Comparison of ENCODE assay signal across 1 cellular context in the genomic region with DNA sequence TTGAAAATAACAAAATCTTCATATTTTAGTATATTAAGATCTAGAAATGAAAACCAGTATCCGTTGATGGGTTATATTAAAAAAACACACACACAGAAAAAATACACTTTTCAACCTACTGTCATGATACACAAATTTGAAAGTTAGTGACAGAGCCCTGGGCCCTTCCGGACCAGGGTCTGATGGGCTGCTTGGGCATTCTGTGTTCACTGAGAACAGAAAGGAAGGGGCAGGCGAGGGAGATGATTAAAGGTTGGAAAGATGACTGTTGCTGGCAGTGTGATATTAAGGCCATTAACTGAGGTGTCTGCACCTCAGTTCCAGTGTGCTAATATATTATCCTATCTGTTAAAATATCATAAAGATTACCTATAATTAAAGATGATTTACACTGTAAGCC.
TF ChIP-seq lines count a peak whose summit lies in the region.

No MANE protein-coding gene starts in this region.

TF ChIP-seq in GM23338, 12 proteins besides CTCF, POLR2A, EP300 and RAD21 (continued from another document):
- TF ChIP-seq, protein P1, sequence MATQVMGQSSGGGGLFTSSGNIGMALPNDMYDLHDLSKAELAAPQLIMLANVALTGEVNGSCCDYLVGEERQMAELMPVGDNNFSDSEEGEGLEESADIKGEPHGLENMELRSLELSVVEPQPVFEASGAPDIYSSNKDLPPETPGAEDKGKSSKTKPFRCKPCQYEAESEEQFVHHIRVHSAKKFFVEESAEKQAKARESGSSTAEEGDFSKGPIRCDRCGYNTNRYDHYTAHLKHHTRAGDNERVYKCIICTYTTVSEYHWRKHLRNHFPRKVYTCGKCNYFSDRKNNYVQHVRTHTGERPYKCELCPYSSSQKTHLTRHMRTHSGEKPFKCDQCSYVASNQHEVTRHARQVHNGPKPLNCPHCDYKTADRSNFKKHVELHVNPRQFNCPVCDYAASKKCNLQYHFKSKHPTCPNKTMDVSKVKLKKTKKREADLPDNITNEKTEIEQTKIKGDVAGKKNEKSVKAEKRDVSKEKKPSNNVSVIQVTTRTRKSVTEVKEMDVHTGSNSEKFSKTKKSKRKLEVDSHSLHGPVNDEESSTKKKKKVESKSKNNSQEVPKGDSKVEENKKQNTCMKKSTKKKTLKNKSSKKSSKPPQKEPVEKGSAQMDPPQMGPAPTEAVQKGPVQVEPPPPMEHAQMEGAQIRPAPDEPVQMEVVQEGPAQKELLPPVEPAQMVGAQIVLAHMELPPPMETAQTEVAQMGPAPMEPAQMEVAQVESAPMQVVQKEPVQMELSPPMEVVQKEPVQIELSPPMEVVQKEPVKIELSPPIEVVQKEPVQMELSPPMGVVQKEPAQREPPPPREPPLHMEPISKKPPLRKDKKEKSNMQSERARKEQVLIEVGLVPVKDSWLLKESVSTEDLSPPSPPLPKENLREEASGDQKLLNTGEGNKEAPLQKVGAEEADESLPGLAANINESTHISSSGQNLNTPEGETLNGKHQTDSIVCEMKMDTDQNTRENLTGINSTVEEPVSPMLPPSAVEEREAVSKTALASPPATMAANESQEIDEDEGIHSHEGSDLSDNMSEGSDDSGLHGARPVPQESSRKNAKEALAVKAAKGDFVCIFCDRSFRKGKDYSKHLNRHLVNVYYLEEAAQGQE (IDR thresholded peaks at IDR 0.05; ENCODE audit: unreplicated experiment) = no peak
- no peak for TF ChIP-seq ZNF331 (CRISPR knock-in tag; IDR thresholded peaks at IDR 0.05; ENCODE audit: low read depth)
- no peak for TF ChIP-seq CREB1 (CRISPR knock-in tag; IDR thresholded peaks at IDR 0.05; ENCODE audit: low read depth)
- TF ChIP-seq, protein P2, sequence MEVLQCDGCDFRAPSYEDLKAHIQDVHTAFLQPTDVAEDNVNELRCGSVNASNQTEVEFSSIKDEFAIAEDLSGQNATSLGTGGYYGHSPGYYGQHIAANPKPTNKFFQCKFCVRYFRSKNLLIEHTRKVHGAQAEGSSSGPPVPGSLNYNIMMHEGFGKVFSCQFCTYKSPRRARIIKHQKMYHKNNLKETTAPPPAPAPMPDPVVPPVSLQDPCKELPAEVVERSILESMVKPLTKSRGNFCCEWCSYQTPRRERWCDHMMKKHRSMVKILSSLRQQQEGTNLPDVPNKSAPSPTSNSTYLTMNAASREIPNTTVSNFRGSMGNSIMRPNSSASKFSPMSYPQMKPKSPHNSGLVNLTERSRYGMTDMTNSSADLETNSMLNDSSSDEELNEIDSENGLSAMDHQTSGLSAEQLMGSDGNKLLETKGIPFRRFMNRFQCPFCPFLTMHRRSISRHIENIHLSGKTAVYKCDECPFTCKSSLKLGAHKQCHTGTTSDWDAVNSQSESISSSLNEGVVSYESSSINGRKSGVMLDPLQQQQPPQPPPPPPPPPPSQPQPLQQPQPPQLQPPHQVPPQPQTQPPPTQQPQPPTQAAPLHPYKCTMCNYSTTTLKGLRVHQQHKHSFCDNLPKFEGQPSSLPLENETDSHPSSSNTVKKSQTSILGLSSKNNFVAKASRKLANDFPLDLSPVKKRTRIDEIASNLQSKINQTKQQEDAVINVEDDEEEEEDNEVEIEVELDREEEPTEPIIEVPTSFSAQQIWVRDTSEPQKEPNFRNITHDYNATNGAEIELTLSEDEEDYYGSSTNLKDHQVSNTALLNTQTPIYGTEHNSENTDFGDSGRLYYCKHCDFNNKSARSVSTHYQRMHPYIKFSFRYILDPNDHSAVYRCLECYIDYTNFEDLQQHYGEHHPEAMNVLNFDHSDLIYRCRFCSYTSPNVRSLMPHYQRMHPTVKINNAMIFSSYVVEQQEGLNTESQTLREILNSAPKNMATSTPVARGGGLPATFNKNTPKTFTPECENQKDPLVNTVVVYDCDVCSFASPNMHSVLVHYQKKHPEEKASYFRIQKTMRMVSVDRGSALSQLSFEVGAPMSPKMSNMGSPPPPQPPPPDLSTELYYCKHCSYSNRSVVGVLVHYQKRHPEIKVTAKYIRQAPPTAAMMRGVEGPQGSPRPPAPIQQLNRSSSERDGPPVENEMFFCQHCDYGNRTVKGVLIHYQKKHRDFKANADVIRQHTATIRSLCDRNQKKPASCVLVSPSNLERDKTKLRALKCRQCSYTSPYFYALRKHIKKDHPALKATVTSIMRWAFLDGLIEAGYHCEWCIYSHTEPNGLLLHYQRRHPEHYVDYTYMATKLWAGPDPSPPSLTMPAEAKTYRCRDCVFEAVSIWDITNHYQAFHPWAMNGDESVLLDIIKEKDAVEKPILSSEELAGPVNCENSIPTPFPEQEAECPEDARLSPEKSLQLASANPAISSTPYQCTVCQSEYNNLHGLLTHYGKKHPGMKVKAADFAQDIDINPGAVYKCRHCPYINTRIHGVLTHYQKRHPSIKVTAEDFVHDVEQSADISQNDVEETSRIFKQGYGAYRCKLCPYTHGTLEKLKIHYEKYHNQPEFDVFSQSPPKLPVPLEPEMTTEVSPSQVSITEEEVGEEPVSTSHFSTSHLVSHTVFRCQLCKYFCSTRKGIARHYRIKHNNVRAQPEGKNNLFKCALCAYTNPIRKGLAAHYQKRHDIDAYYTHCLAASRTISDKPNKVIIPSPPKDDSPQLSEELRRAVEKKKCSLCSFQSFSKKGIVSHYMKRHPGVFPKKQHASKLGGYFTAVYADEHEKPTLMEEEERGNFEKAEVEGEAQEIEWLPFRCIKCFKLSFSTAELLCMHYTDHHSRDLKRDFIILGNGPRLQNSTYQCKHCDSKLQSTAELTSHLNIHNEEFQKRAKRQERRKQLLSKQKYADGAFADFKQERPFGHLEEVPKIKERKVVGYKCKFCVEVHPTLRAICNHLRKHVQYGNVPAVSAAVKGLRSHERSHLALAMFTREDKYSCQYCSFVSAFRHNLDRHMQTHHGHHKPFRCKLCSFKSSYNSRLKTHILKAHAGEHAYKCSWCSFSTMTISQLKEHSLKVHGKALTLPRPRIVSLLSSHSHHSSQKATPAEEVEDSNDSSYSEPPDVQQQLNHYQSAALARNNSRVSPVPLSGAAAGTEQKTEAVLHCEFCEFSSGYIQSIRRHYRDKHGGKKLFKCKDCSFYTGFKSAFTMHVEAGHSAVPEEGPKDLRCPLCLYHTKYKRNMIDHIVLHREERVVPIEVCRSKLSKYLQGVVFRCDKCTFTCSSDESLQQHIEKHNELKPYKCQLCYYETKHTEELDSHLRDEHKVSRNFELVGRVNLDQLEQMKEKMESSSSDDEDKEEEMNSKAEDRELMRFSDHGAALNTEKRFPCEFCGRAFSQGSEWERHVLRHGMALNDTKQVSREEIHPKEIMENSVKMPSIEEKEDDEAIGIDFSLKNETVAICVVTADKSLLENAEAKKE (CRISPR knock-in tag; IDR thresholded peaks at IDR 0.05) = no peak
